31 cellular contexts compared by ENCODE assay signal in genomic region chr5:156764149-156764548, GRCh38.
"Had no signal": no experiment of that assay in that cellular context is flagged by ENCODE, and none has a peak within 500 bp of the region (broad histone marks: within the 10 kb centered on the region; RNA-seq: fewer than 3 reads in every experiment).

No MANE protein-coding gene starts in this region.

- H3K27ac ChIP-seq: brain microvascular endothelial cell, coronary artery, dorsolateral prefrontal cortex, WERI-Rb-1 had no signal

- H3K27ac Mint-ChIP-seq: activated B cell treated with CpG ODN at 0.5 μM for 24 hours; activated CD4-positive, alpha-beta memory T cell treated with anti-CD3 and anti-CD28 coated beads, Interleukin-2, amount 10 ng/mL, durations not matched to agents 7 days and 5 days; activated naive CD8-positive, alpha-beta T cell; activated T-helper 17 cell treated with anti-CD3 and anti-CD28 coated beads, Interleukin-2, amount 50 U/mL, for 72 hours; dendritic cell treated with granulocyte-macrophage colony-stimulating factor and Interleukin-4, amounts not matched to agents 40 ng/mL and 50 ng/mL, for 4 days; endodermal cell; T-helper 17 cell; T-helper 2 cell treated with Interferon-gamma antibody and Interleukin-4, amounts not matched to agents 5 μg/mL and 100 μg/mL, for 36 hours had no signal

- H3K36me3 ChIP-seq: brain microvascular endothelial cell, WERI-Rb-1 had no signal

- H3K27me3 ChIP-seq: brain microvascular endothelial cell, dorsolateral prefrontal cortex had no signal

- H3K9me3 Mint-ChIP-seq: activated B cell treated with CpG ODN at 0.5 μM for 24 hours; activated CD4-positive, alpha-beta memory T cell treated with anti-CD3 and anti-CD28 coated beads, Interleukin-2, amount 10 ng/mL, durations not matched to agents 7 days and 5 days; activated T-cell treated with anti-CD3 and anti-CD28 coated beads, Interleukin-2, amount 50 U/mL, for 4 hours; activated T-helper 17 cell treated with anti-CD3 and anti-CD28 coated beads, Interleukin-2, amount 50 U/mL, for 72 hours; central memory CD8-positive, alpha-beta T cell; dendritic cell treated with granulocyte-macrophage colony-stimulating factor and Interleukin-4, amounts not matched to agents 40 ng/mL and 50 ng/mL, for 4 days; endodermal cell; T-helper 2 cell treated with Interferon-gamma antibody and Interleukin-4, amounts not matched to agents 5 μg/mL and 100 μg/mL, for 36 hours had no signal

- H3K36me3 Mint-ChIP-seq: activated naive CD8-positive, alpha-beta T cell had no signal

- ATAC-seq: activated CD4-positive, CD25-positive, alpha-beta regulatory T cell treated with anti-CD3 and anti-CD28 coated beads, Interleukin-2, amount 50 U/mL, for 24 hours; activated T-cell treated with anti-CD3 and anti-CD28 coated beads, Interleukin-2, amount 50 U/mL, for 4 hours; activated T-helper 17 cell treated with anti-CD3 and anti-CD28 coated beads, Interleukin-2, amount 50 U/mL, for 72 hours; esophagus mucosa; T-helper 17 cell had no signal

- DNase-seq: activated B cell treated with CpG ODN at 0.5 μM for 24 hours; activated CD4-positive, alpha-beta memory T cell treated with anti-CD3 and anti-CD28 coated beads, Interleukin-2, amount 10 ng/mL, durations not matched to agents 7 days and 5 days; activated CD4-positive, alpha-beta T cell treated with anti-CD3 and anti-CD28 coated beads for 48 hours; activated CD4-positive, alpha-beta T cell treated with anti-CD3 and anti-CD28 coated beads, Interleukin-2, amount 50 U/mL, for 4 hours; activated effector memory CD4-positive, alpha-beta T cell treated with Interleukin-2 at 50 U/mL for 16 hours; activated gamma-delta T cell treated with Interleukin-2 at 50 U/mL for 16 hours; activated naive CD4-positive, alpha-beta T cell treated with anti-CD3 and anti-CD28 coated beads, Interleukin-2, amount 50 U/mL, for 16 hours; activated naive CD4-positive, alpha-beta T cell treated with Interleukin-2 at 50 U/mL for 16 hours; activated T-cell treated with anti-CD3 and anti-CD28 coated beads, Interleukin-2, amount 50 U/mL, for 4 hours; amniotic stem cell; anterior cingulate cortex; brain microvascular endothelial cell; dorsolateral prefrontal cortex; effector memory CD4-positive, alpha-beta T cell; endodermal cell; foreskin fibroblast; head of caudate nucleus; hippocampal formation; T-helper 17 cell; T1000; WERI-Rb-1 had no signal

- H3K4me3 ChIP-seq: coronary artery, dorsolateral prefrontal cortex had no signal

- FAIRE-seq: bronchial epithelial cell, frontal cortex had no signal

- H3K27me3 Mint-ChIP-seq: dendritic cell treated with granulocyte-macrophage colony-stimulating factor and Interleukin-4, amounts not matched to agents 40 ng/mL and 50 ng/mL, for 4 days had no signal

- H3K4me1 Mint-ChIP-seq: activated B cell treated with CpG ODN at 0.5 μM for 24 hours; activated CD4-positive, alpha-beta memory T cell treated with anti-CD3 and anti-CD28 coated beads, Interleukin-2, amount 10 ng/mL, durations not matched to agents 7 days and 5 days; activated T-helper 17 cell treated with anti-CD3 and anti-CD28 coated beads, Interleukin-2, amount 50 U/mL, for 72 hours; central memory CD8-positive, alpha-beta T cell; endodermal cell; T-helper 17 cell had no signal

- H3K4me3 Mint-ChIP-seq: activated B cell treated with CpG ODN at 0.5 μM for 24 hours; activated CD4-positive, alpha-beta memory T cell treated with anti-CD3 and anti-CD28 coated beads, Interleukin-2, amount 10 ng/mL, durations not matched to agents 7 days and 5 days; activated naive CD8-positive, alpha-beta T cell; activated T-cell treated with anti-CD3 and anti-CD28 coated beads, Interleukin-2, amount 50 U/mL, for 4 hours; activated T-helper 17 cell treated with anti-CD3 and anti-CD28 coated beads, Interleukin-2, amount 50 U/mL, for 72 hours; central memory CD8-positive, alpha-beta T cell; dendritic cell treated with granulocyte-macrophage colony-stimulating factor and Interleukin-4, amounts not matched to agents 40 ng/mL and 50 ng/mL, for 4 days; endodermal cell; T-helper 17 cell; T-helper 2 cell treated with Interferon-gamma antibody and Interleukin-4, amounts not matched to agents 5 μg/mL and 100 μg/mL, for 36 hours had no signal
